Comparison of ENCODE assay signal across 10 cellular contexts in genomic region chr10:87658858-87659555, GRCh38. TPM values are rescaled to one million over a fixed set of nuclear protein-coding genes. Genes with fewer than 3 reads are reported as not detected.
A peak's percentile ranks its signal among the peaks of the same experiment; 100 is the strongest.
DNase-seq lines count a peak whose midpoint lies in the region; ATAC-seq, FAIRE-seq and TF ChIP-seq lines count a peak whose summit lies in the region.
"Had no signal": no experiment of that assay in that cellular context is flagged by ENCODE, and none has a peak within 500 bp of the region (broad histone marks: within the 10 kb centered on the region; RNA-seq: fewer than 3 reads in every experiment).

No MANE protein-coding gene starts in this region.

- no peaks in the 10 kb centered on the region for H3K79me2 ChIP-seq in keratinocyte (ENCODE audit: control insufficient read depth, insufficient read depth, low read length)

- peak overlapping the region; percentile 48 for H3K4me3 Mint-ChIP-seq in activated CD8-positive, alpha-beta memory T cell treated with anti-CD3 and anti-CD28 coated beads, Interleukin-2, amount 10 ng/mL, durations not matched to agents 7 days and 5 days
- peak overlapping the region; percentile 75 for H3K4me3 Mint-ChIP-seq in activated naive CD8-positive, alpha-beta T cell treated with anti-CD3 and anti-CD28 coated beads, Interleukin-2, amount 10 ng/mL, durations not matched to agents 7 days and 5 days

- H3K27ac Mint-ChIP-seq in activated CD8-positive, alpha-beta memory T cell treated with anti-CD3 and anti-CD28 coated beads, Interleukin-2, amount 10 ng/mL, durations not matched to agents 7 days and 5 days: no peak overlapping the region
- peak overlapping the region; percentile 10 for H3K27ac Mint-ChIP-seq in activated naive CD8-positive, alpha-beta T cell treated with anti-CD3 and anti-CD28 coated beads, Interleukin-2, amount 10 ng/mL, durations not matched to agents 7 days and 5 days

- peaks cover 56% of the 10 kb centered on the region for H3K27me3 Mint-ChIP-seq in activated CD8-positive, alpha-beta memory T cell treated with anti-CD3 and anti-CD28 coated beads, Interleukin-2, amount 10 ng/mL, durations not matched to agents 7 days and 5 days
- peaks cover 58% of the 10 kb centered on the region for H3K27me3 Mint-ChIP-seq in activated naive CD8-positive, alpha-beta T cell treated with anti-CD3 and anti-CD28 coated beads, Interleukin-2, amount 10 ng/mL, durations not matched to agents 7 days and 5 days

- H3K4me2 ChIP-seq in keratinocyte (ENCODE audit: control insufficient read depth, extremely low read depth, insufficient read depth, low read depth, low read length): peak overlapping the region; percentile 35
- H3K4me2 ChIP-seq: KMS-11 had no signal

- H3K27me3 ChIP-seq in keratinocyte (ENCODE audit: control insufficient read depth, extremely low read depth, insufficient read depth, low read length) (peaks cover 3% of the 10 kb centered on the region), thoracic aorta (replicated peaks; ENCODE audit: insufficient read depth) (no peaks in the 10 kb centered on the region)

- dilution Hi-C loops in keratinocyte (cut with MboI; ENCODE audit: extremely low pct_ligation_motif_present, low sequenced_read_pairs): loop anchor here (5.0 kb wide), 1 partner anchor 73 kb away; no protein-coding TSS in a partner anchor

- H3K27ac ChIP-seq in keratinocyte (ENCODE audit: control insufficient read depth, insufficient read depth, low read length): no peak overlapping the region
- H3K27ac ChIP-seq in thoracic aorta: peak overlapping the region in 1 of 2 donors; percentile 7
- H3K27ac ChIP-seq: KMS-11 had no signal

- no peak overlapping the region for H3K9ac ChIP-seq in keratinocyte (ENCODE audit: control insufficient read depth, extremely low read depth, insufficient read depth, low read length)
- H3K9ac ChIP-seq: KMS-11 had no signal

- no peak for ATAC-seq in activated CD8-positive, alpha-beta memory T cell treated with anti-CD3 and anti-CD28 coated beads, Interleukin-2, amount 10 ng/mL, durations not matched to agents 7 days and 5 days
- ATAC-seq in activated naive CD8-positive, alpha-beta T cell treated with anti-CD3 and anti-CD28 coated beads, Interleukin-2, amount 10 ng/mL, durations not matched to agents 7 days and 5 days (ENCODE audit: low read depth): no peak
- ATAC-seq in thoracic aorta (ENCODE audit: insufficient number of reproducible peaks, low FRiP score, low read depth): no peak
- no peak for ATAC-seq in HG02678 (IDR thresholded peaks at IDR 0.05; ENCODE audit: unreplicated experiment)
- ATAC-seq in HG02884 (IDR thresholded peaks at IDR 0.05; ENCODE audit: unreplicated experiment): no peak

- no peaks in the 10 kb centered on the region for H3K9me1 ChIP-seq in keratinocyte (ENCODE audit: control insufficient read depth, extremely low read depth, insufficient read depth, low read length)

- no peaks in the 10 kb centered on the region for H4K20me1 ChIP-seq in keratinocyte (ENCODE audit: control insufficient read depth, extremely low read depth, insufficient read depth, low read length)

- POLR2A ChIA-PET in activated naive CD8-positive, alpha-beta T cell treated with anti-CD3 and anti-CD28 coated beads, Interleukin-2, amount 10 ng/mL, durations not matched to agents 7 days and 5 days (lab: Charles Lee): no interaction called here

- no peaks in the 10 kb centered on the region for H3K9me3 ChIP-seq in keratinocyte (ENCODE audit: control insufficient read depth, low read depth, low read length)
- H3K9me3 ChIP-seq in thoracic aorta: no peaks in the 10 kb centered on the region

- FAIRE-seq in keratinocyte (lab: Jason Lieb, UNC): no peak

- H3K36me3 ChIP-seq in keratinocyte (ENCODE audit: control insufficient read depth in 2 of 2, extremely low read depth in 1 of 2, insufficient read depth in 2 of 2, low read length in 2 of 2) (no peaks in the 10 kb centered on the region), thoracic aorta (no peaks in the 10 kb centered on the region)

- no peak overlapping the region for H2AFZ ChIP-seq in keratinocyte (ENCODE audit: control insufficient read depth, low read length)

- H3K4me1 ChIP-seq in keratinocyte (ENCODE audit: control insufficient read depth, extremely low read depth, insufficient read depth, low read length) (peaks cover 2% of the 10 kb centered on the region), thoracic aorta (ENCODE audit: control insufficient read depth in 1 of 2, low read depth in 2 of 2) (peaks cover 0 to 12% of the 10 kb centered on the region in 2 donors)

- no peaks in the 10 kb centered on the region for H3K9me3 Mint-ChIP-seq in activated CD8-positive, alpha-beta memory T cell treated with anti-CD3 and anti-CD28 coated beads, Interleukin-2, amount 10 ng/mL, durations not matched to agents 7 days and 5 days (ENCODE audit: low read depth)
- H3K9me3 Mint-ChIP-seq in activated naive CD8-positive, alpha-beta T cell treated with anti-CD3 and anti-CD28 coated beads, Interleukin-2, amount 10 ng/mL, durations not matched to agents 7 days and 5 days: no peaks in the 10 kb centered on the region

- no peak for DNase-seq in activated CD8-positive, alpha-beta memory T cell treated with anti-CD3 and anti-CD28 coated beads, Interleukin-2, amount 10 ng/mL, durations not matched to agents 7 days and 5 days
- no peak for DNase-seq in activated CD8-positive, alpha-beta memory T cell treated with anti-CD3 and anti-CD28 coated beads, Interleukin-2, amount 50 U/mL, for 4 hours
- DNase-seq in activated naive CD8-positive, alpha-beta T cell treated with anti-CD3 and anti-CD28 coated beads, Interleukin-2, amount 10 ng/mL, durations not matched to agents 7 days and 5 days: no peak
- no peak for DNase-seq in keratinocyte (ENCODE audit: low read depth, low spot score)
- no peak for DNase-seq in thoracic aorta (ENCODE audit: low spot score)
- no peak for DNase-seq in NCI-H1436 (lab: John Stamatoyannopoulos, UW)

- H3K4me3 ChIP-seq in keratinocyte (ENCODE audit: control insufficient read depth in 2 of 3, extremely low read depth in 1 of 3, insufficient read depth in 2 of 3, low read depth in 1 of 3, low read length in 3 of 3): peak overlapping the region in 1 of 3 experiments; percentile 49
- H3K4me3 ChIP-seq in thoracic aorta: peak overlapping the region; percentile 94

- H3K36me3 Mint-ChIP-seq in activated CD8-positive, alpha-beta memory T cell treated with anti-CD3 and anti-CD28 coated beads, Interleukin-2, amount 10 ng/mL, durations not matched to agents 7 days and 5 days: no peaks in the 10 kb centered on the region
- H3K36me3 Mint-ChIP-seq in activated naive CD8-positive, alpha-beta T cell treated with anti-CD3 and anti-CD28 coated beads, Interleukin-2, amount 10 ng/mL, durations not matched to agents 7 days and 5 days: no peaks in the 10 kb centered on the region

- CTCF ChIA-PET in activated CD8-positive, alpha-beta memory T cell treated with anti-CD3 and anti-CD28 coated beads, Interleukin-2, amount 10 ng/mL, durations not matched to agents 7 days and 5 days (lab: Charles Lee): interaction anchor here (1.0 to 2.2 kb wide), 2 partner anchors 74 to 112 kb away, joined by 3 to 9 read pairs; no protein-coding TSS in a partner anchor

- no peak for TF ChIP-seq CTCF in keratinocyte (optimal IDR thresholded peaks at IDR 0.05 in 1 of 3, IDR thresholded peaks at IDR 0.05 in 1 of 3, conservative IDR thresholded peaks at IDR 0.05 in 1 of 3; ENCODE audit: extremely low read depth in 1 of 3, insufficient read depth in 2 of 3, low read length in 3 of 3)
- TF ChIP-seq CTCF in thoracic aorta (IDR thresholded peaks at IDR 0.05): no peak

- peaks cover 5% of the 10 kb centered on the region for H3K4me1 Mint-ChIP-seq in activated CD8-positive, alpha-beta memory T cell treated with anti-CD3 and anti-CD28 coated beads, Interleukin-2, amount 10 ng/mL, durations not matched to agents 7 days and 5 days
- H3K4me1 Mint-ChIP-seq in activated naive CD8-positive, alpha-beta T cell treated with anti-CD3 and anti-CD28 coated beads, Interleukin-2, amount 10 ng/mL, durations not matched to agents 7 days and 5 days: peaks cover 5% of the 10 kb centered on the region

RNA-seq across cellular contexts. Expression of gene PAPSS2, which starts 0.7 kb away (rescaled TPM):
- total RNA-seq in activated CD8-positive, alpha-beta memory T cell treated with anti-CD3 and anti-CD28 coated beads, Interleukin-2, amount 10 ng/mL, durations not matched to agents 7 days and 5 days: under 1 TPM; 0.06 to 0.07 TPM
- total RNA-seq in activated naive CD8-positive, alpha-beta T cell treated with anti-CD3 and anti-CD28 coated beads, Interleukin-2, amount 10 ng/mL, durations not matched to agents 7 days and 5 days: 1 to 10 TPM; 1.1 to 2.2 TPM
- 1.1 to 1.7 TPM (median 1.1 TPM) in 3 replicates for polyA plus RNA-seq in keratinocyte
- 0.11 TPM for polyA plus RNA-seq in keratinocyte (2011; ENCODE audit: low read depth)
- polyA plus RNA-seq in keratinocyte (2011; cell fraction: cytosol; rRNA removed): 0.60 and 1.2 TPM in 2 replicates
- 0.48 and 0.52 TPM in 2 replicates for polyA plus RNA-seq in keratinocyte (2011; cell fraction: nucleus; rRNA removed)
- polyA plus RNA-seq in keratinocyte (2012; ENCODE audit: low replicate concordance): 0.37 and 2.8 TPM in 2 replicates
- 0.99 to 4.6 TPM (median 1.1 TPM) in 3 replicates for polyA minus RNA-seq in keratinocyte
- polyA minus RNA-seq in keratinocyte (2011; cell fraction: cytosol; rRNA and poly(A)+ RNA removed): 3.5 TPM
- 0.21 and 0.47 TPM in 2 replicates for polyA minus RNA-seq in keratinocyte (2011; cell fraction: nucleus; rRNA and poly(A)+ RNA removed)
- total RNA-seq in thoracic aorta: 10 to 100 TPM; 20.4 to 22.1 TPM
- total RNA-seq: G401 had no signal

Comparison
In these comparisons a context has a peak if more than half of its experiments do, and no peak if none do; other contexts are left out.
1. RNA of gene PAPSS2, which starts 0.7 kb away (total RNA-seq): 20.4 to 22.1 TPM in thoracic aorta; 1.1 to 2.2 TPM in activated naive CD8-positive, alpha-beta T cell treated with anti-CD3 and anti-CD28 coated beads, Interleukin-2, amount 10 ng/mL, durations not matched to agents 7 days and 5 days and 0.06 to 0.07 TPM in activated CD8-positive, alpha-beta memory T cell treated with anti-CD3 and anti-CD28 coated beads, Interleukin-2, amount 10 ng/mL, durations not matched to agents 7 days and 5 days; every median in the first group is over 4 times any median in the second.